19 cellular contexts compared by ENCODE assay signal in the genomic region with DNA sequence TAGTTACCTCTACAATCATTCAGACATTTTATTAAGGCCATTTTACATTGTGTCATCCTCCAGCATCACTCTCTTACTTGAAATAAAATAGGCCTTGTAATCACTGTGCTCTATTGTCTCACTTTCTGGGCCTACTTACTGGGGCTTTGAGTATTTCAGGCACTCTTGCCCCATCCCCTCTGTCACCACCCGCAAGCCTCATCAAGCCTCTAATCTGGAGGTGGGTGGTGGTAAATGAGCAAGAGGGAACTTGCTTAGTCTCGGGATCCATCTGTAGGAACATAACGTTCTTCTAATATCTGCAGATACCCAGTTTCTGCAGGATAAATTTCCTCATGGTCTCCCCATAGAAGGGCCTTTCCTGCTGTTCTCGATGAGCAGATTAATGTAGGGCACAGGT. TPM values are rescaled to one million over a fixed set of nuclear protein-coding genes. Genes with fewer than 3 reads are reported as not detected.
DNase-seq lines count a peak whose midpoint lies in the region; ATAC-seq and TF ChIP-seq lines count a peak whose summit lies in the region.
"Had no signal": no experiment of that assay in that cellular context is flagged by ENCODE, and none has a peak within 500 bp of the region (broad histone marks: within the 10 kb centered on the region; RNA-seq: fewer than 3 reads in every experiment).

No MANE protein-coding gene starts in this region.

- peak overlapping the region in 5 of 8 donors; percentile 7 to 89 (median 58) for H3K27ac ChIP-seq in spleen
- H3K27ac ChIP-seq: GM23248, KMS-11, right lobe of liver had no signal

- peaks cover 0 to 4% (median 2%) of the 10 kb centered on the region in 8 donors for H3K9me3 ChIP-seq in spleen
- H3K9me3 ChIP-seq: right lobe of liver had no signal

- H3K4me3 ChIP-seq in spleen, result no peak overlapping the region
- H3K4me3 ChIP-seq: GM23248, right lobe of liver had no signal

- no peak overlapping the region for H3K4me3 Mint-ChIP-seq in activated naive CD8-positive, alpha-beta T cell treated with anti-CD3 and anti-CD28 coated beads, Interleukin-2, amount 10 ng/mL, durations not matched to agents 7 days and 5 days
- H3K4me3 Mint-ChIP-seq in activated naive CD8-positive, alpha-beta T cell treated with anti-CD3 and anti-CD28 coated beads for 36 hours, result no peak overlapping the region
- H3K4me3 Mint-ChIP-seq in activated T-helper 2 cell treated with anti-CD3 and anti-CD28 coated beads, Interferon-gamma antibody, Interleukin-2, Interleukin-4, amounts not matched to agents 10 μg/mL and 5 μg/mL and 100 μg/mL, durations not matched to agents 14 hours and 24 hours and 36 hours (ENCODE audit: low read depth), result no peak overlapping the region

- no peaks in the 10 kb centered on the region for H3K27me3 Mint-ChIP-seq in activated naive CD8-positive, alpha-beta T cell treated with anti-CD3 and anti-CD28 coated beads, Interleukin-2, amount 10 ng/mL, durations not matched to agents 7 days and 5 days
- no peaks in the 10 kb centered on the region for H3K27me3 Mint-ChIP-seq in activated naive CD8-positive, alpha-beta T cell treated with anti-CD3 and anti-CD28 coated beads for 36 hours
- no peaks in the 10 kb centered on the region for H3K27me3 Mint-ChIP-seq in activated T-helper 2 cell treated with anti-CD3 and anti-CD28 coated beads, Interferon-gamma antibody, Interleukin-2, Interleukin-4, amounts not matched to agents 10 μg/mL and 5 μg/mL and 100 μg/mL, durations not matched to agents 14 hours and 24 hours and 36 hours (ENCODE audit: low read depth)

- WGBS in spleen, 5 donors, result 59 to 83% (median 68%) methylated on average over 4 of the region's 4 CpGs

- TF ChIP-seq CTCF in spleen (IDR thresholded peaks at IDR 0.05 in 8 of 11, conservative IDR thresholded peaks at IDR 0.05 in 3 of 11), result no peak

- peak overlapping the region; percentile 73 for H3K27ac Mint-ChIP-seq in activated naive CD8-positive, alpha-beta T cell treated with anti-CD3 and anti-CD28 coated beads, Interleukin-2, amount 10 ng/mL, durations not matched to agents 7 days and 5 days
- no peak overlapping the region for H3K27ac Mint-ChIP-seq in activated naive CD8-positive, alpha-beta T cell treated with anti-CD3 and anti-CD28 coated beads for 36 hours
- H3K27ac Mint-ChIP-seq in activated T-helper 2 cell treated with anti-CD3 and anti-CD28 coated beads, Interferon-gamma antibody, Interleukin-2, Interleukin-4, amounts not matched to agents 10 μg/mL and 5 μg/mL and 100 μg/mL, durations not matched to agents 14 hours and 24 hours and 36 hours, result peak overlapping the region; percentile 54

- no peak for ATAC-seq in activated naive CD8-positive, alpha-beta T cell treated with anti-CD3 and anti-CD28 coated beads, Interleukin-2, amount 10 ng/mL, durations not matched to agents 7 days and 5 days (ENCODE audit: low read depth)
- ATAC-seq: right lobe of liver had no signal

- H3K36me3 ChIP-seq in spleen, result peaks cover 0 to 14% (median 0%) of the 10 kb centered on the region in 6 donors
- H3K36me3 ChIP-seq: right lobe of liver had no signal

- POLR2A ChIA-PET in activated naive CD8-positive, alpha-beta T cell treated with anti-CD3 and anti-CD28 coated beads, Interleukin-2, amount 10 ng/mL, durations not matched to agents 7 days and 5 days (lab: Charles Lee), result no interaction called here

- peaks cover 48% of the 10 kb centered on the region for H3K36me3 Mint-ChIP-seq in activated naive CD8-positive, alpha-beta T cell treated with anti-CD3 and anti-CD28 coated beads, Interleukin-2, amount 10 ng/mL, durations not matched to agents 7 days and 5 days
- H3K36me3 Mint-ChIP-seq in activated naive CD8-positive, alpha-beta T cell treated with anti-CD3 and anti-CD28 coated beads for 36 hours, result peaks cover 63% of the 10 kb centered on the region
- H3K36me3 Mint-ChIP-seq in activated T-helper 2 cell treated with anti-CD3 and anti-CD28 coated beads, Interferon-gamma antibody, Interleukin-2, Interleukin-4, amounts not matched to agents 10 μg/mL and 5 μg/mL and 100 μg/mL, durations not matched to agents 14 hours and 24 hours and 36 hours (ENCODE audit: low read depth), result peaks cover 73% of the 10 kb centered on the region

- DNase-seq in activated naive CD8-positive, alpha-beta T cell treated with anti-CD3 and anti-CD28 coated beads, Interleukin-2, amount 10 ng/mL, durations not matched to agents 7 days and 5 days, result no peak
- DNase-seq in activated naive CD8-positive, alpha-beta T cell treated with anti-CD3 and anti-CD28 coated beads for 36 hours, result no peak
- peak; percentile 90 to 94 for DNase-seq in NOMO-1 (lab: John Stamatoyannopoulos, UW; ENCODE audit: unreplicated experiment in 2 of 2)
- no peak for DNase-seq in activated T-helper 2 cell treated with anti-CD3 and anti-CD28 coated beads, Interferon-gamma antibody, Interleukin-2, Interleukin-4, amounts not matched to agents 10 μg/mL and 5 μg/mL and 100 μg/mL, durations not matched to agents 14 hours and 24 hours and 36 hours (ENCODE audit: low spot score)
- no peak for DNase-seq in spleen
- no peak for DNase-seq in activated effector memory CD4-positive, alpha-beta T cell treated with anti-CD3 and anti-CD28 coated beads, Interleukin-2, amount 50 U/mL, for 16 hours
- no peak for DNase-seq in NCI-H1092 treated with DMSO at 0.1 percent for 48 hours (lab: John Stamatoyannopoulos, UW)
- no peak for DNase-seq in germinal center (ENCODE audit: low spot score)
- DNase-seq: activated gamma-delta T cell treated with Interleukin-2 at 50 U/mL for 16 hours, Calu3, cortex of kidney, GM23248, mesendoderm, NCI-H1694, right lobe of liver had no signal

- H3K4me1 Mint-ChIP-seq in activated naive CD8-positive, alpha-beta T cell treated with anti-CD3 and anti-CD28 coated beads, Interleukin-2, amount 10 ng/mL, durations not matched to agents 7 days and 5 days, result peaks cover 83% of the 10 kb centered on the region
- peaks cover 84% of the 10 kb centered on the region for H3K4me1 Mint-ChIP-seq in activated naive CD8-positive, alpha-beta T cell treated with anti-CD3 and anti-CD28 coated beads for 36 hours
- H3K4me1 Mint-ChIP-seq in activated T-helper 2 cell treated with anti-CD3 and anti-CD28 coated beads, Interferon-gamma antibody, Interleukin-2, Interleukin-4, amounts not matched to agents 10 μg/mL and 5 μg/mL and 100 μg/mL, durations not matched to agents 14 hours and 24 hours and 36 hours (ENCODE audit: low read depth), result peaks cover 85% of the 10 kb centered on the region

- H3K27me3 ChIP-seq in spleen (replicated peaks in 1 of 7), result no peaks in the 10 kb centered on the region
- H3K27me3 ChIP-seq: right lobe of liver had no signal

- no peak for TF ChIP-seq POLR2A in spleen (IDR thresholded peaks at IDR 0.05)

- intact Hi-C loops in activated T-helper 2 cell treated with anti-CD3 and anti-CD28 coated beads, Interferon-gamma antibody, Interleukin-2, Interleukin-4, amounts not matched to agents 10 μg/mL and 5 μg/mL and 100 μg/mL, durations not matched to agents 14 hours and 24 hours and 36 hours (cut with micrococcal nuclease), result loop anchor here (5.0 kb wide), 1 partner anchor 35 kb away; no protein-coding TSS in a partner anchor
- intact Hi-C loops in spleen (cut with DNase I; ENCODE audit: low total_unique reads), result loop anchor here (10.0 kb wide), 2 partner anchors 107 to 227 kb away; a partner anchor contains a TSS

- H3K4me1 ChIP-seq in spleen, result peaks cover 14 to 99% (median 85%) of the 10 kb centered on the region in 6 donors

- peaks cover 2% of the 10 kb centered on the region for H3K9me3 Mint-ChIP-seq in activated naive CD8-positive, alpha-beta T cell treated with anti-CD3 and anti-CD28 coated beads, Interleukin-2, amount 10 ng/mL, durations not matched to agents 7 days and 5 days
- H3K9me3 Mint-ChIP-seq in activated naive CD8-positive, alpha-beta T cell treated with anti-CD3 and anti-CD28 coated beads for 36 hours, result peaks cover 11% of the 10 kb centered on the region
- H3K9me3 Mint-ChIP-seq in activated T-helper 2 cell treated with anti-CD3 and anti-CD28 coated beads, Interferon-gamma antibody, Interleukin-2, Interleukin-4, amounts not matched to agents 10 μg/mL and 5 μg/mL and 100 μg/mL, durations not matched to agents 14 hours and 24 hours and 36 hours, result peaks cover 10% of the 10 kb centered on the region

RNA-seq across cellular contexts. Expression of a gene that starts 19.4 kb away (rescaled TPM):
- 10 to 100 TPM; 25.5 to 25.9 TPM for total RNA-seq in activated naive CD8-positive, alpha-beta T cell treated with anti-CD3 and anti-CD28 coated beads, Interleukin-2, amount 10 ng/mL, durations not matched to agents 7 days and 5 days
- total RNA-seq in activated naive CD8-positive, alpha-beta T cell treated with anti-CD3 and anti-CD28 coated beads for 36 hours, result 10 to 100 TPM; 16.9 to 17.6 TPM
- 7.4 and 8.4 TPM in 2 replicates for total RNA-seq in activated T-helper 2 cell treated with anti-CD3 and anti-CD28 coated beads, Interferon-gamma antibody, Interleukin-2, Interleukin-4, amounts not matched to agents 10 μg/mL and 5 μg/mL and 100 μg/mL, durations not matched to agents 14 hours and 24 hours and 36 hours
- total RNA-seq in spleen, result 10 to 100 TPM in 6 of 7 donors, 1 to 10 TPM in 1; 9.6 to 21.8 (median 15.3) TPM
- polyA plus RNA-seq in spleen, result 10 to 100 TPM; 25.6 to 33.9 (median 29.4) TPM
- total RNA-seq: Calu3, epithelial cell of proximal tubule, glomerular endothelial cell, GM23248 had no signal

RNA-seq across cellular contexts. Expression of a gene that starts 29.6 kb away (rescaled TPM):
- total RNA-seq in activated naive CD8-positive, alpha-beta T cell treated with anti-CD3 and anti-CD28 coated beads, Interleukin-2, amount 10 ng/mL, durations not matched to agents 7 days and 5 days, result 10 to 100 TPM; 36.4 to 44.9 TPM
- 1 to 10 TPM; 4.3 to 4.5 TPM for total RNA-seq in activated naive CD8-positive, alpha-beta T cell treated with anti-CD3 and anti-CD28 coated beads for 36 hours
- 143 and 147 TPM in 2 replicates for total RNA-seq in activated T-helper 2 cell treated with anti-CD3 and anti-CD28 coated beads, Interferon-gamma antibody, Interleukin-2, Interleukin-4, amounts not matched to agents 10 μg/mL and 5 μg/mL and 100 μg/mL, durations not matched to agents 14 hours and 24 hours and 36 hours
- 10 to 100 TPM; 29.1 to 83.6 (median 53.4) TPM for total RNA-seq in spleen
- polyA plus RNA-seq in spleen, result 10 to 100 TPM; 56.0 to 68.0 (median 60.6) TPM
- total RNA-seq: Calu3, GM23248, SK-MEL-5 had no signal

Comparison
In these comparisons a context has a peak if more than half of its experiments do, and no peak if none do; other contexts are left out.
1. RNA of a gene that starts 29.6 kb away (total RNA-seq): 143 to 147 TPM in activated T-helper 2 cell treated with anti-CD3 and anti-CD28 coated beads, Interferon-gamma antibody, Interleukin-2, Interleukin-4, amounts not matched to agents 10 μg/mL and 5 μg/mL and 100 μg/mL, durations not matched to agents 14 hours and 24 hours and 36 hours, 29.1 to 83.6 TPM in spleen and 36.4 to 44.9 TPM in activated naive CD8-positive, alpha-beta T cell treated with anti-CD3 and anti-CD28 coated beads, Interleukin-2, amount 10 ng/mL, durations not matched to agents 7 days and 5 days; 4.3 to 4.5 TPM in activated naive CD8-positive, alpha-beta T cell treated with anti-CD3 and anti-CD28 coated beads for 36 hours; every median in the first group is over 4 times any median in the second.
2. DNase-seq: peak in NOMO-1 (2 of 2); none in activated naive CD8-positive, alpha-beta T cell treated with anti-CD3 and anti-CD28 coated beads, Interleukin-2, amount 10 ng/mL, durations not matched to agents 7 days and 5 days (single experiment), activated naive CD8-positive, alpha-beta T cell treated with anti-CD3 and anti-CD28 coated beads for 36 hours (single experiment), activated T-helper 2 cell treated with anti-CD3 and anti-CD28 coated beads, Interferon-gamma antibody, Interleukin-2, Interleukin-4, amounts not matched to agents 10 μg/mL and 5 μg/mL and 100 μg/mL, durations not matched to agents 14 hours and 24 hours and 36 hours (single experiment), spleen (single experiment), activated effector memory CD4-positive, alpha-beta T cell treated with anti-CD3 and anti-CD28 coated beads, Interleukin-2, amount 50 U/mL, for 16 hours (single experiment), NCI-H1092 treated with DMSO at 0.1 percent for 48 hours (single experiment) and germinal center (single experiment).